Comparison of ENCODE assay signal across 20 cellular contexts in genomic region chrX:83260288-83260687, GRCh38.
"Had no signal": no experiment of that assay in that cellular context is flagged by ENCODE, and none has a peak within 500 bp of the region (broad histone marks: within the 10 kb centered on the region; RNA-seq: fewer than 3 reads in every experiment).

No MANE protein-coding gene starts in this region.

- H3K4me3 Mint-ChIP-seq: activated T-cell treated with anti-CD3 and anti-CD28 coated beads, Interleukin-2, amount 50 U/mL, for 72 hours; naive thymus-derived CD8-positive, alpha-beta T cell; neural crest cell; T-cell had no signal

- H3K27ac ChIP-seq: left lung, right lobe of liver, tibial nerve had no signal

- ATAC-seq: activated naive CD4-positive, alpha-beta T cell treated with anti-CD3 and anti-CD28 coated beads, Interleukin-2, amount 50 U/mL, for 72 hours; activated T-cell treated with anti-CD3 and anti-CD28 coated beads, Interleukin-2, amount 50 U/mL, for 72 hours; left lung; naive thymus-derived CD8-positive, alpha-beta T cell; T-cell had no signal

- H3K36me3 ChIP-seq: left lung, right lobe of liver, tibial nerve had no signal

- H3K9me3 ChIP-seq: right lobe of liver had no signal

- H3K27me3 ChIP-seq: left lung, tibial nerve had no signal

- H3K27ac Mint-ChIP-seq: activated naive CD4-positive, alpha-beta T cell treated with anti-CD3 and anti-CD28 coated beads, Interleukin-2, amount 50 U/mL, for 72 hours; activated T-cell treated with anti-CD3 and anti-CD28 coated beads, Interleukin-2, amount 50 U/mL, for 72 hours; naive thymus-derived CD8-positive, alpha-beta T cell; T-cell had no signal

- H3K27me3 Mint-ChIP-seq: naive thymus-derived CD8-positive, alpha-beta T cell; T-cell had no signal

- FAIRE-seq: colon, frontal cortex, urothelium cell line had no signal

- H3K4me3 ChIP-seq: left lung, right lobe of liver, tibial nerve had no signal

- H3K36me3 Mint-ChIP-seq: activated naive CD4-positive, alpha-beta T cell treated with anti-CD3 and anti-CD28 coated beads, Interleukin-2, amount 50 U/mL, for 72 hours; naive thymus-derived CD8-positive, alpha-beta T cell; T-cell had no signal

- H3K4me1 Mint-ChIP-seq: naive thymus-derived CD8-positive, alpha-beta T cell; neural crest cell; T-cell had no signal

- DNase-seq: activated CD4-positive, alpha-beta T cell treated with anti-CD3 and anti-CD28 coated beads for 4 hours; activated CD4-positive, alpha-beta T cell treated with anti-CD3 and anti-CD28 coated beads, Interleukin-2, amount 50 U/mL, for 4 hours; activated naive CD4-positive, alpha-beta T cell; activated T-cell treated with anti-CD3 and anti-CD28 coated beads for 4 hours; activated T-cell treated with anti-CD3 and anti-CD28 coated beads, Interleukin-2, amount 50 U/mL, for 72 hours; effector CD8-positive, alpha-beta T cell; kidney glomerular epithelial cell; left lung; midbrain; naive thymus-derived CD8-positive, alpha-beta T cell; right lobe of liver; stimulated activated CD4-positive, alpha-beta T cell treated with anti-CD3 and anti-CD28 coated beads, Interleukin-2, amount 100 ng/mL, for 48 hours; stimulated activated naive CD4-positive, alpha-beta T cell treated with Interleukin-2 at 50 U/mL for 16 hours; T-cell had no signal

- H3K4me1 ChIP-seq: left lung, right lobe of liver, tibial nerve had no signal
